Comparison of ENCODE assay signal across 20 cellular contexts in the genomic region with DNA sequence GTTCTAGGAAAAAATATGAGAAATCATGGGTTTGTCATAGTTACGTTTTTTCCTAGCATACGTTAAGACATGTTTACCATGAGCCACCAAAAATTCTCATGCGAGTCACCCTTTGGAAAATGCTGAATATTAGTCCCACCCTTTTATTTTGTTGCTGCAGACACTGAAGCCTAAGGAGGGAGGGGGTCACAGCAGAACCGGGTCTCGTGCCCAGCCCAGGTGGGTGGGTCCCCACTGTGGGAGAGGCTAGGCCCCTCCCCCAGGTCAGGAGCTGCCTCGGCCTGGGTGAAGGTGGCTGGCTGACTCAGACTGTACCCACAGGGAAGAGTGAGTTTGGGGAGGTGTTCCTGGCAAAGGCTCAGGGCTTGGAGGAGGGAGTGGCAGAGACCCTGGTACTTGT.
"Had no signal": no experiment of that assay in that cellular context is flagged by ENCODE, and none has a peak within 500 bp of the region (broad histone marks: within the 10 kb centered on the region; RNA-seq: fewer than 3 reads in every experiment).

No MANE protein-coding gene starts in this region.

- H3K4me3 ChIP-seq: coronary artery, esophagus squamous epithelium, mucosa of descending colon, neural progenitor cell, right lobe of liver, upper lobe of right lung had no signal

- H3K27ac Mint-ChIP-seq: activated CD4-positive, alpha-beta T cell treated with anti-CD3 and anti-CD28 coated beads for 36 hours; activated CD8-positive, alpha-beta T cell treated with anti-CD3 and anti-CD28 coated beads for 36 hours; activated naive CD4-positive, alpha-beta T cell treated with anti-CD3 and anti-CD28 coated beads for 36 hours; activated T-helper 2 cell treated with anti-CD3 and anti-CD28 coated beads, Interferon-gamma antibody, Interleukin-2, Interleukin-4, amounts not matched to agents 10 μg/mL and 5 μg/mL and 100 μg/mL, durations not matched to agents 14 hours and 24 hours and 36 hours; naive B cell; neural progenitor cell; T-helper 2 cell treated with Interferon-gamma antibody and Interleukin-4, amounts not matched to agents 5 μg/mL and 100 μg/mL, for 36 hours; WTC11 had no signal

- H3K9me3 ChIP-seq: esophagus squamous epithelium, mucosa of descending colon, right lobe of liver, upper lobe of right lung had no signal

- H3K4me2 ChIP-seq: neural progenitor cell had no signal

- H3K27me3 ChIP-seq: esophagus squamous epithelium, neural progenitor cell, right lobe of liver, upper lobe of right lung had no signal

- H3K9me3 Mint-ChIP-seq: activated CD8-positive, alpha-beta T cell treated with anti-CD3 and anti-CD28 coated beads for 36 hours; activated naive CD4-positive, alpha-beta T cell treated with anti-CD3 and anti-CD28 coated beads for 36 hours; activated T-helper 2 cell treated with anti-CD3 and anti-CD28 coated beads, Interferon-gamma antibody, Interleukin-2, Interleukin-4, amounts not matched to agents 10 μg/mL and 5 μg/mL and 100 μg/mL, durations not matched to agents 14 hours and 24 hours and 36 hours; brain; naive B cell; neural progenitor cell; stimulated activated naive CD8-positive, alpha-beta T cell treated with anti-CD3 and anti-CD28 coated beads, Interleukin-15, amount 100 ng/mL, for 72 hours; T-helper 2 cell treated with Interferon-gamma antibody and Interleukin-4, amounts not matched to agents 5 μg/mL and 100 μg/mL, for 36 hours; WTC11 had no signal

- DNase-seq: activated CD4-positive, alpha-beta T cell treated with anti-CD3 and anti-CD28 coated beads for 36 hours; activated CD8-positive, alpha-beta T cell treated with anti-CD3 and anti-CD28 coated beads for 36 hours; activated naive CD4-positive, alpha-beta T cell treated with anti-CD3 and anti-CD28 coated beads for 36 hours; activated T-cell treated with anti-CD3 and anti-CD28 coated beads, Interleukin-2, amount 50 U/mL, for 1 hour; esophagus squamous epithelium; mesenchymal stem cell; mucosa of descending colon; naive B cell; right lobe of liver; small intestine; stimulated activated CD4-positive, alpha-beta T cell treated with anti-CD3 and anti-CD28 coated beads, Interleukin-4, amount 100 ng/mL, for 1 hour; stimulated activated naive CD8-positive, alpha-beta T cell treated with anti-CD3 and anti-CD28 coated beads, Interleukin-15, amount 100 ng/mL, for 72 hours; upper lobe of right lung had no signal

- H3K27ac ChIP-seq: coronary artery, esophagus squamous epithelium, neural progenitor cell, parathyroid adenoma, right lobe of liver, upper lobe of right lung had no signal

- H2AFZ ChIP-seq: neural progenitor cell, parathyroid adenoma had no signal

- ATAC-seq: activated CD4-positive, alpha-beta T cell treated with anti-CD3 and anti-CD28 coated beads for 36 hours; activated CD8-positive, alpha-beta T cell treated with anti-CD3 and anti-CD28 coated beads for 36 hours; mucosa of descending colon; right lobe of liver; stimulated activated naive CD8-positive, alpha-beta T cell treated with anti-CD3 and anti-CD28 coated beads, Interleukin-15, amount 100 ng/mL, for 72 hours; upper lobe of right lung; WTC11 had no signal

- H3K27me3 Mint-ChIP-seq: activated CD4-positive, alpha-beta T cell treated with anti-CD3 and anti-CD28 coated beads for 36 hours; activated CD8-positive, alpha-beta T cell treated with anti-CD3 and anti-CD28 coated beads for 36 hours; brain; naive B cell; stimulated activated naive CD8-positive, alpha-beta T cell treated with anti-CD3 and anti-CD28 coated beads, Interleukin-15, amount 100 ng/mL, for 72 hours had no signal

- H3K4me3 Mint-ChIP-seq: activated CD4-positive, alpha-beta T cell treated with anti-CD3 and anti-CD28 coated beads for 36 hours; activated CD8-positive, alpha-beta T cell treated with anti-CD3 and anti-CD28 coated beads for 36 hours; activated naive CD4-positive, alpha-beta T cell treated with anti-CD3 and anti-CD28 coated beads for 36 hours; brain; neural progenitor cell; stimulated activated naive CD8-positive, alpha-beta T cell treated with anti-CD3 and anti-CD28 coated beads, Interleukin-15, amount 100 ng/mL, for 72 hours; T-helper 2 cell treated with Interferon-gamma antibody and Interleukin-4, amounts not matched to agents 5 μg/mL and 100 μg/mL, for 36 hours; WTC11 had no signal

- H3K9ac ChIP-seq: neural progenitor cell, parathyroid adenoma had no signal

- H3K4me1 ChIP-seq: neural progenitor cell had no signal

- H3K79me2 ChIP-seq: parathyroid adenoma had no signal

- H3K36me3 Mint-ChIP-seq: naive B cell had no signal

- H3K36me3 ChIP-seq: neural progenitor cell, right lobe of liver, upper lobe of right lung had no signal
